25 cellular contexts compared by ENCODE assay signal in genomic region chr17:8831234-8831849, GRCh38. TPM values are rescaled to one million over a fixed set of nuclear protein-coding genes. Genes with fewer than 3 reads are reported as not detected.
"Had no signal": no experiment of that assay in that cellular context is flagged by ENCODE, and none has a peak within 500 bp of the region (broad histone marks: within the 10 kb centered on the region; RNA-seq: fewer than 3 reads in every experiment).

No MANE protein-coding gene starts in this region.

- H3K27me3 Mint-ChIP-seq: activated CD4-positive, alpha-beta T cell treated with anti-CD3 and anti-CD28 coated beads, Interleukin-2, amount 10 ng/mL, durations not matched to agents 7 days and 5 days; activated CD8-positive, alpha-beta T cell treated with anti-CD3 and anti-CD28 coated beads for 36 hours; effector memory CD8-positive, alpha-beta T cell; stimulated activated naive CD8-positive, alpha-beta T cell treated with anti-CD3 and anti-CD28 coated beads, Interleukin-15, Interleukin-2, amounts not matched to agents 100 ng/mL and 50 ng/mL, for 24 hours; T-helper 17 cell had no signal

- ATAC-seq: activated CD4-positive, CD25-positive, alpha-beta regulatory T cell treated with anti-CD3 and anti-CD28 coated beads, Interleukin-2, amount 50 U/mL, for 24 hours; activated CD8-positive, alpha-beta T cell treated with anti-CD3 and anti-CD28 coated beads for 36 hours; activated T-cell treated with anti-CD3 and anti-CD28 coated beads, Interleukin-2, amount 50 U/mL, for 4 hours; effector memory CD8-positive, alpha-beta T cell; gastrocnemius medialis; left ventricle myocardium superior; natural killer cell; pancreas; psoas muscle; right cardiac atrium; T-helper 17 cell had no signal

- H3K4me3 Mint-ChIP-seq: activated CD4-positive, alpha-beta T cell treated with anti-CD3 and anti-CD28 coated beads, Interleukin-2, amount 10 ng/mL, durations not matched to agents 7 days and 5 days; activated CD8-positive, alpha-beta T cell treated with anti-CD3 and anti-CD28 coated beads for 36 hours; activated naive CD4-positive, alpha-beta T cell treated with anti-CD3 and anti-CD28 coated beads for 36 hours; activated T-cell treated with anti-CD3 and anti-CD28 coated beads, Interleukin-2, amount 50 U/mL, for 4 hours; effector memory CD8-positive, alpha-beta T cell; natural killer cell; stimulated activated naive CD8-positive, alpha-beta T cell treated with anti-CD3 and anti-CD28 coated beads, Interleukin-15, Interleukin-2, amounts not matched to agents 100 ng/mL and 50 ng/mL, for 24 hours; T-helper 17 cell had no signal

- DNase-seq: activated CD4-positive, alpha-beta T cell treated with anti-CD3 and anti-CD28 coated beads, Interleukin-2, amount 10 ng/mL, durations not matched to agents 7 days and 5 days; activated T-cell treated with anti-CD3 and anti-CD28 coated beads, Interleukin-2, amount 50 U/mL, for 4 hours; amygdala; colonic mucosa; dorsolateral prefrontal cortex; effector memory CD8-positive, alpha-beta T cell; esophagus squamous epithelium; gastrocnemius medialis; hypothalamus; left ventricle myocardium superior; mammary epithelial cell; midbrain; natural killer cell; pancreas; psoas muscle; right cardiac atrium; stimulated activated CD4-positive, alpha-beta T cell treated with anti-CD3 and anti-CD28 coated beads, Interleukin-1b, Interleukin-23, amount 100 ng/mL, for 48 hours; substantia nigra; T-helper 17 cell; tibial artery had no signal

- H3K9me3 Mint-ChIP-seq: activated CD4-positive, alpha-beta T cell treated with anti-CD3 and anti-CD28 coated beads, Interleukin-2, amount 10 ng/mL, durations not matched to agents 7 days and 5 days; activated CD8-positive, alpha-beta T cell treated with anti-CD3 and anti-CD28 coated beads for 36 hours; activated naive CD4-positive, alpha-beta T cell treated with anti-CD3 and anti-CD28 coated beads for 36 hours; activated T-cell treated with anti-CD3 and anti-CD28 coated beads, Interleukin-2, amount 50 U/mL, for 4 hours; natural killer cell; stimulated activated naive CD8-positive, alpha-beta T cell treated with anti-CD3 and anti-CD28 coated beads, Interleukin-15, Interleukin-2, amounts not matched to agents 100 ng/mL and 50 ng/mL, for 24 hours had no signal

- H3K36me3 Mint-ChIP-seq: natural killer cell had no signal

- H3K27ac Mint-ChIP-seq: activated CD4-positive, alpha-beta T cell treated with anti-CD3 and anti-CD28 coated beads, Interleukin-2, amount 10 ng/mL, durations not matched to agents 7 days and 5 days; activated CD8-positive, alpha-beta T cell treated with anti-CD3 and anti-CD28 coated beads for 36 hours; activated naive CD4-positive, alpha-beta T cell treated with anti-CD3 and anti-CD28 coated beads for 36 hours; effector memory CD8-positive, alpha-beta T cell; natural killer cell; stimulated activated naive CD8-positive, alpha-beta T cell treated with anti-CD3 and anti-CD28 coated beads, Interleukin-15, Interleukin-2, amounts not matched to agents 100 ng/mL and 50 ng/mL, for 24 hours; T-helper 17 cell had no signal

RNA-seq across cellular contexts. Expression of gene MFSD6L, which starts 32.2 kb away (rescaled TPM):
- total RNA-seq: activated naive CD4-positive, alpha-beta T cell treated with anti-CD3 and anti-CD28 coated beads for 36 hours; bronchial epithelial cell; gastrocnemius medialis; left ventricle myocardium superior; mammary epithelial cell; psoas muscle; right cardiac atrium; T-helper 17 cell had no signal

RNA-seq across cellular contexts. Expression of gene PIK3R6, which starts 36.1 kb away (rescaled TPM):
- total RNA-seq: bronchial epithelial cell had no signal
